ENCODE assay signal across 3 cellular contexts in genomic region chr2:211671977-211672376, GRCh38.
A peak's percentile ranks its signal among the peaks of the same experiment; 100 is the strongest.
TF ChIP-seq lines count a peak whose summit lies in the region.

No MANE protein-coding gene starts in this region.

TF ChIP-seq in A549, 52 proteins besides CTCF, POLR2A, EP300 and RAD21:
- no peak for TF ChIP-seq KDM5A (IDR thresholded peaks at IDR 0.05)
- TF ChIP-seq MAFK (IDR thresholded peaks at IDR 0.05; ENCODE audit: partially characterized antibody): peak; percentile 56
- TF ChIP-seq RFX5 (IDR thresholded peaks at IDR 0.05): no peak
- TF ChIP-seq NR3C1 (IDR thresholded peaks at IDR 0.05): no peak
- no peak for TF ChIP-seq HOXB5 (CRISPR knock-in tag; IDR thresholded peaks at IDR 0.05)
- TF ChIP-seq PHF8 (IDR thresholded peaks at IDR 0.05; ENCODE audit: borderline replicate concordance, low read depth): no peak
- no peak for TF ChIP-seq MAZ (IDR thresholded peaks at IDR 0.05; ENCODE audit: borderline replicate concordance, low read depth, low read length)
- no peak for TF ChIP-seq MAX (IDR thresholded peaks at IDR 0.05)
TF ChIP-seq in A549: peak in this region for 1.

TF ChIP-seq in IMR-90, 13 proteins besides CTCF, POLR2A, EP300 and RAD21:
- TF ChIP-seq RFX5 (IDR thresholded peaks at IDR 0.05; ENCODE audit: low read depth, low read length) (no peak), MAFK (IDR thresholded peaks at IDR 0.05; ENCODE audit: low read depth, low read length) (peak; percentile 71), ELK1 (IDR thresholded peaks at IDR 0.05; ENCODE audit: borderline replicate concordance, low read depth, low read length) (no peak)
TF ChIP-seq in IMR-90: peak in this region for 1.

TF ChIP-seq in H1, 55 proteins besides CTCF, POLR2A, EP300 and RAD21:
- TF ChIP-seq BCL11A (IDR thresholded peaks at IDR 0.05; ENCODE audit: low read depth in 2 of 2, low read length in 2 of 2) (no peak), CBX8 (IDR thresholded peaks at IDR 0.05; ENCODE audit: borderline replicate concordance, low read depth, low read length) (no peak), MAFK (IDR thresholded peaks at IDR 0.05; ENCODE audit: low read depth, low read length) (0 out of 2 replicates have a peak, but pooled peaks have one; percentile 23)
